1 cellular context compared by ENCODE assay signal in the genomic region with DNA sequence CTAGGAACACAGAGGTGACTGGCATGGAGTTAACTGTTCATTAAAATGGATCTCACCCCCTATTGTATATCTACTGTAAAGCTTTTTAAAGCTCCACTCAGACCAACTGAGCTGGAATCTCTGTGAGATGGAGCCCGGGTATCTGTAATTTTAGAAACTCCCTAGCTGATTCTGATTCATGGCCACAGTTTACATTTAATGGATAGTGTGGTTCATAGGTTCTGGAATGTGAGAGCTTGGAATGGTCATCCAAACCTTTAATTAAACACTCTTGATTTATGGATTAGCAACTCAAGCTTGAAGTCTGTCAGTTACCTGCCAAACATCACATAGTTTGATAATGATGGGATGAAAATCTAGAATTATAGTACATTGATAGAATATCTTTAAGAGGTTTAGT.
TF ChIP-seq lines count a peak whose summit lies in the region.

No MANE protein-coding gene starts in this region.

TF ChIP-seq in HEK293T, 16 proteins besides CTCF, POLR2A, EP300 and RAD21 (continued from another document):
- peak; percentile 29; the same call in 1 of the 2 replicates for TF ChIP-seq PKNOX1 (IDR thresholded peaks at IDR 0.05)
- TF ChIP-seq ARNT (IDR thresholded peaks at IDR 0.05): no peak
- no peak for TF ChIP-seq ELF4 (IDR thresholded peaks at IDR 0.05)
- TF ChIP-seq FOXK2 (IDR thresholded peaks at IDR 0.05): no peak
- TF ChIP-seq CTBP1 (IDR thresholded peaks at IDR 0.05; ENCODE audit: borderline replicate concordance): no peak
